ENCODE assay signal across 1 cellular context in the genomic region with DNA sequence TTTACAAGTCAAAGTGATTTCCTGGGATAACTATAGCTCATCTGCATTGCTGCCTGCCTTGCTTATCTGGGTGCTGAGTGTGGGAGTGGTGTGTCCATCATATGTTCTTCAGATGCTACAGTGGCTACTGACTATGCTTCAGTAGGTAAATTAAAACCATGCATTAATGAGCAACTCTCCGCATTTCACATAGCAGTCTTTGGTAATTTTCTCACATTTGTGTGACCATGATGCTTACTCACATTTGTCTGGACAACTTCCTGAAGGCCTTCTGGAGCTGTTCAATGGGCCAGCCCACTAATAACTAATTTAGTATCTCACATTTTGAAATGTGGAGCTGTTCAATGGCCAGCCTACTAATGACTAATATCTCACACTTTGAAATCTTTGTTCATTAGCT.
TF ChIP-seq lines count a peak whose summit lies in the region.

No MANE protein-coding gene starts in this region.

TF ChIP-seq in SK-N-SH treated with all-trans-retinoic acid at 6 μM for 48 hours, 23 proteins besides CTCF, POLR2A, EP300 and RAD21:
- TF ChIP-seq, protein P1, sequence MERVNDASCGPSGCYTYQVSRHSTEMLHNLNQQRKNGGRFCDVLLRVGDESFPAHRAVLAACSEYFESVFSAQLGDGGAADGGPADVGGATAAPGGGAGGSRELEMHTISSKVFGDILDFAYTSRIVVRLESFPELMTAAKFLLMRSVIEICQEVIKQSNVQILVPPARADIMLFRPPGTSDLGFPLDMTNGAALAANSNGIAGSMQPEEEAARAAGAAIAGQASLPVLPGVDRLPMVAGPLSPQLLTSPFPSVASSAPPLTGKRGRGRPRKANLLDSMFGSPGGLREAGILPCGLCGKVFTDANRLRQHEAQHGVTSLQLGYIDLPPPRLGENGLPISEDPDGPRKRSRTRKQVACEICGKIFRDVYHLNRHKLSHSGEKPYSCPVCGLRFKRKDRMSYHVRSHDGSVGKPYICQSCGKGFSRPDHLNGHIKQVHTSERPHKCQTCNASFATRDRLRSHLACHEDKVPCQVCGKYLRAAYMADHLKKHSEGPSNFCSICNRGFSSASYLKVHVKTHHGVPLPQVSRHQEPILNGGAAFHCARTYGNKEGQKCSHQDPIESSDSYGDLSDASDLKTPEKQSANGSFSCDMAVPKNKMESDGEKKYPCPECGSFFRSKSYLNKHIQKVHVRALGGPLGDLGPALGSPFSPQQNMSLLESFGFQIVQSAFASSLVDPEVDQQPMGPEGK (CRISPR knock-in tag; IDR thresholded peaks at IDR 0.05; ENCODE audit: borderline replicate concordance), result no peak
- no peak for TF ChIP-seq GLIS3 (CRISPR knock-in tag; IDR thresholded peaks at IDR 0.05)
- no peak for TF ChIP-seq ZFP30 (CRISPR knock-in tag; IDR thresholded peaks at IDR 0.05)
